13 cellular contexts compared by ENCODE assay signal in genomic region chr18:23998018-23998417, GRCh38. TPM values are rescaled to one million over a fixed set of nuclear protein-coding genes. Genes with fewer than 3 reads are reported as not detected.
DNase-seq lines count a peak whose midpoint lies in the region; ATAC-seq and TF ChIP-seq lines count a peak whose summit lies in the region.
"Had no signal": no experiment of that assay in that cellular context is flagged by ENCODE, and none has a peak within 500 bp of the region (broad histone marks: within the 10 kb centered on the region; RNA-seq: fewer than 3 reads in every experiment).

No MANE protein-coding gene starts in this region.

- H3K9me3 ChIP-seq in CD4-positive, CD25-positive, alpha-beta regulatory T cell (ENCODE audit: control insufficient read depth in 2 of 2, low read length in 2 of 2) = no peaks in the 10 kb centered on the region
- H3K9me3 ChIP-seq in CD8-positive, alpha-beta T cell (ENCODE audit: low read length) = no peaks in the 10 kb centered on the region
- no peaks in the 10 kb centered on the region for H3K9me3 ChIP-seq in left ventricle myocardium inferior (replicated peaks)

- POLR2A ChIA-PET in CD8-positive, alpha-beta T cell (lab: Charles Lee) = interaction anchor here (1.0 to 2.1 kb wide), 3 partner anchors 17 to 31 kb away, joined by 3 to 6 read pairs (median 5); partner anchors contain the start of gene TTC39C
- POLR2A ChIA-PET in T-cell (lab: Charles Lee) = interaction anchor here in 1 of 2 donors (1.0 kb wide), 1 partner anchor 8 kb away, joined by 3 read pairs; no protein-coding TSS in a partner anchor

- no peaks in the 10 kb centered on the region for H3K27me3 Mint-ChIP-seq in CD4-positive, CD25-positive, alpha-beta regulatory T cell
- no peaks in the 10 kb centered on the region for H3K27me3 Mint-ChIP-seq in CD8-positive, alpha-beta T cell (ENCODE audit: low read depth)
- H3K27me3 Mint-ChIP-seq in T-cell = no peaks in the 10 kb centered on the region

- no peaks in the 10 kb centered on the region for H3K27me3 ChIP-seq in CD4-positive, CD25-positive, alpha-beta regulatory T cell (ENCODE audit: control insufficient read depth, insufficient read depth, low read length)
- H3K27me3 ChIP-seq in CD8-positive, alpha-beta T cell (ENCODE audit: insufficient read depth, low read length) = no peaks in the 10 kb centered on the region
- H3K27me3 ChIP-seq in left ventricle myocardium inferior (ENCODE audit: low read depth) = no peaks in the 10 kb centered on the region

- H3K9me3 Mint-ChIP-seq in CD4-positive, CD25-positive, alpha-beta regulatory T cell = no peaks in the 10 kb centered on the region
- H3K9me3 Mint-ChIP-seq in CD8-positive, alpha-beta T cell = no peaks in the 10 kb centered on the region
- H3K9me3 Mint-ChIP-seq in T-cell = no peaks in the 10 kb centered on the region

- H3K27ac Mint-ChIP-seq in CD4-positive, CD25-positive, alpha-beta regulatory T cell = peak overlapping the region; percentile 83 to 94 (median 90)
- peak overlapping the region; percentile 60 for H3K27ac Mint-ChIP-seq in CD8-positive, alpha-beta T cell
- H3K27ac Mint-ChIP-seq in T-cell = peak overlapping the region; percentile 64 to 76

- H3K27ac ChIP-seq in CD4-positive, CD25-positive, alpha-beta regulatory T cell (ENCODE audit: insufficient read depth, low read length, poor library complexity, severe bottlenecking) = peak overlapping the region; percentile 86
- no peak overlapping the region for H3K27ac ChIP-seq in CD8-positive, alpha-beta T cell (ENCODE audit: low read depth, low read length)
- no peak overlapping the region for H3K27ac ChIP-seq in left ventricle myocardium inferior (replicated peaks)
- H3K27ac ChIP-seq: C4-2B had no signal

- no peak for DNase-seq in CD4-positive, CD25-positive, alpha-beta regulatory T cell
- DNase-seq in CD8-positive, alpha-beta T cell = no peak
- DNase-seq in T-cell (no peak), cerebellar cortex (ENCODE audit: low spot score) (peak; percentile 51), left ventricle myocardium inferior (no peak), NCI-H1930 (lab: John Stamatoyannopoulos, UW) (no peak)
- DNase-seq in activated CD4-positive, alpha-beta T cell treated with anti-CD3 and anti-CD28 coated beads, Interleukin-2, amount 50 U/mL, for 48 hours = no peak
- DNase-seq: H7, Karpas-422, MM.1S, NCI-H1694 treated with DMSO at 0.1 percent for 48 hours had no signal

- intact Hi-C loops in CD8-positive, alpha-beta T cell (cut with DNase I, micrococcal nuclease) = no loop called here
- intact Hi-C loops in left ventricle myocardium inferior (cut with micrococcal nuclease) = no loop called here

- H3K4me1 Mint-ChIP-seq in CD4-positive, CD25-positive, alpha-beta regulatory T cell = peaks cover 29 to 90% (median 64%) of the 10 kb centered on the region in 4 donors
- H3K4me1 Mint-ChIP-seq in CD8-positive, alpha-beta T cell (ENCODE audit: low read depth) = peaks cover 67% of the 10 kb centered on the region
- H3K4me1 Mint-ChIP-seq in T-cell = peaks cover 52 to 86% (median 69%) of the 10 kb centered on the region in 3 donors

- peak overlapping the region; percentile 70 to 82 (median 74) for H3K4me3 Mint-ChIP-seq in CD4-positive, CD25-positive, alpha-beta regulatory T cell
- H3K4me3 Mint-ChIP-seq in CD8-positive, alpha-beta T cell = no peak overlapping the region
- no peak overlapping the region for H3K4me3 Mint-ChIP-seq in T-cell

- TF ChIP-seq CTCF in CD8-positive, alpha-beta T cell (IDR thresholded peaks at IDR 0.05) = no peak
- no peak for TF ChIP-seq CTCF in left ventricle myocardium inferior (IDR thresholded peaks at IDR 0.05; ENCODE audit: borderline replicate concordance)

- peaks cover 94% of the 10 kb centered on the region for H3K4me1 ChIP-seq in CD4-positive, CD25-positive, alpha-beta regulatory T cell (ENCODE audit: control insufficient read depth, insufficient read depth, low read length, poor library complexity, severe bottlenecking)
- peaks cover 34% of the 10 kb centered on the region for H3K4me1 ChIP-seq in CD8-positive, alpha-beta T cell (ENCODE audit: insufficient read depth, low read length)
- H3K4me1 ChIP-seq in left ventricle myocardium inferior = peaks cover 9% of the 10 kb centered on the region

- H3K36me3 ChIP-seq in CD4-positive, CD25-positive, alpha-beta regulatory T cell (ENCODE audit: control insufficient read depth, insufficient read depth, low read length) = peaks cover 4% of the 10 kb centered on the region
- no peaks in the 10 kb centered on the region for H3K36me3 ChIP-seq in CD8-positive, alpha-beta T cell (ENCODE audit: insufficient read depth, low read length)
- H3K36me3 ChIP-seq in left ventricle myocardium inferior = no peaks in the 10 kb centered on the region

- ATAC-seq in CD4-positive, CD25-positive, alpha-beta regulatory T cell (ENCODE audit: low read depth in 2 of 2) = no peak
- ATAC-seq in CD8-positive, alpha-beta T cell = no peak
- ATAC-seq in T-cell (replicated peaks in 1 of 4) = no peak
- ATAC-seq: Panc1 had no signal

- CTCF ChIA-PET in CD8-positive, alpha-beta T cell (lab: Charles Lee) = interaction anchor here (0.6 to 1.5 kb wide), 2 partner anchors 76 to 80 kb away, joined by 3 to 5 read pairs; no protein-coding TSS in a partner anchor
- CTCF ChIA-PET in T-cell (lab: Charles Lee) = interaction anchor here (1.0 kb wide), 2 partner anchors 33 kb away, joined by 3 read pairs; no protein-coding TSS in a partner anchor

- H3K4me3 ChIP-seq in CD4-positive, CD25-positive, alpha-beta regulatory T cell (ENCODE audit: low read depth, low read length) = peak overlapping the region; percentile 63
- no peak overlapping the region for H3K4me3 ChIP-seq in CD8-positive, alpha-beta T cell (ENCODE audit: low read depth, low read length)
- no peak overlapping the region for H3K4me3 ChIP-seq in left ventricle myocardium inferior

- H3K36me3 Mint-ChIP-seq in CD4-positive, CD25-positive, alpha-beta regulatory T cell = peaks cover 4% of the 10 kb centered on the region
- H3K36me3 Mint-ChIP-seq in CD8-positive, alpha-beta T cell = no peaks in the 10 kb centered on the region
- H3K36me3 Mint-ChIP-seq in T-cell = no peaks in the 10 kb centered on the region

RNA-seq across cellular contexts. Expression of gene TTC39C, which starts 16.5 kb away (rescaled TPM):
- 274 TPM for total RNA-seq in CD4-positive, CD25-positive, alpha-beta regulatory T cell
- polyA plus RNA-seq in CD4-positive, CD25-positive, alpha-beta regulatory T cell = 100 to 1,000 TPM; 109 to 206 (median 167) TPM
- total RNA-seq in CD8-positive, alpha-beta T cell = 10 to 100 TPM; 84.7 to 85.7 TPM
- total RNA-seq in T-cell (100 to 1,000 TPM; 123 to 151 (median 136) TPM), left ventricle myocardium inferior (4.6 TPM)

Comparison
In these comparisons a context has a peak if more than half of its experiments do, and no peak if none do; other contexts are left out.
1. H3K4me3 Mint-ChIP-seq: peak in CD4-positive, CD25-positive, alpha-beta regulatory T cell (4 of 4); none in CD8-positive, alpha-beta T cell (single experiment) and T-cell (0 of 3).
2. RNA of gene TTC39C, which starts 16.5 kb away (total RNA-seq): 274 TPM in CD4-positive, CD25-positive, alpha-beta regulatory T cell (single experiment), 123 to 151 TPM in T-cell and 84.7 to 85.7 TPM in CD8-positive, alpha-beta T cell; 4.6 TPM in left ventricle myocardium inferior (single experiment); every median in the first group is over 10 times any median in the second.
3. Peak in every context shown above with its lines, with median percentiles within 50 percentile points of each other: H3K27ac Mint-ChIP-seq.